ENCODE assay signal across 8 cellular contexts in the genomic region with DNA sequence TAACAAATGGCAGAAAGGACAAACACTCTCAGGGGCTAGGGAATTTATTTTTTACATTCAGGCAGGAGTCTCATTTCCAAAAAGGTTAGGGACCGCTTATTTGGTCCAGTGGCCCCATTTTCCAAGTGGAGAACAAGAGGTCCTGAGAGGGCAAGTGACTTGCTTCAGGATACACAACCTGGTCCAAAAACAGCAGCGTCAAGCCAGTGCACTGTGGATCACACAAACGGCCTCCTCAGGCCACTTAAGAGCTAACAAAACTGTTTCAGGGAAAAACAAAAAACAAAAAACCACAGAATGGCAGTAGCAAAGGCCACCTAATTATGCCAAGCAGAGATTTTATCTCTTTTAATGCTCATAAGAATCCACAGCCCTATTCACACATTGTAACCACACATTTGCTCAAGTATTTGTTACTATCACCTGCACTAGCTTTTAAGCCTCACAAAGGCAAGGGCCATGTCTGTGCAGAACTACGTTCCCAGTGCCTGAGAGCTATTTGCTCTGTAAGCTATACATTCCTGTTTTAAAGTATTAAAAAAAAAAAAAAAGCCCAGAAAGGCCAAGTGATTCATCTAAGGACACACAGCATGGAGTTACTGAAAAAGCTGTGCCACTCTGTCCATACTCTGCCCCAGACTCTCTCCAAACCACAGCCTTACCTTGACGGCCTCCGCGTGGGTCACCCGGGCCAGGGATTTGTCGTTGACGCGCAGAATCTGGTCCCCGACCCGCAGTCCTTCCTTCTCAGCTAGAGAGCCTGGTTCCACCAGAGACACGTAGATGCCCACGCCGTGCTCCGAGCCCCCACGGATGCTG. TPM values are rescaled to one million over a fixed set of nuclear protein-coding genes. Genes with fewer than 3 reads are reported as not detected.
A peak's percentile ranks its signal among the peaks of the same experiment; 100 is the strongest.
DNase-seq lines count a peak whose midpoint lies in the region; ATAC-seq and TF ChIP-seq lines count a peak whose summit lies in the region.

No MANE protein-coding gene starts in this region.

- ATAC-seq in HG03097 (IDR thresholded peaks at IDR 0.05; ENCODE audit: low FRiP score, unreplicated experiment) = no peak

- peaks cover 11 to 61% (median 54%) of the 10 kb centered on the region in 4 donors for H3K4me1 ChIP-seq in esophagus muscularis mucosa

- H3K27ac ChIP-seq in esophagus muscularis mucosa (replicated peaks in 1 of 4) = peak overlapping the region; percentile 87 to 90 (median 88)

- H3K4me3 ChIP-seq in H7 (ENCODE audit: insufficient read depth, low read depth, low read length) (peak overlapping the region; percentile 63), esophagus muscularis mucosa (peak overlapping the region; percentile 61 to 89 (median 68)), retinal pigment epithelial cell (ENCODE audit: low read length) (peak overlapping the region; percentile 78)

- no peak for TF ChIP-seq EP300 in esophagus muscularis mucosa (IDR thresholded peaks at IDR 0.05)

- H3K27me3 ChIP-seq in H7 (ENCODE audit: control insufficient read depth, insufficient read depth, low read length) (peaks cover 13% of the 10 kb centered on the region), esophagus muscularis mucosa (no peaks in the 10 kb centered on the region)

- TF ChIP-seq CTCF in esophagus muscularis mucosa (IDR thresholded peaks at IDR 0.05) (no peak), retinal pigment epithelial cell (conservative IDR thresholded peaks at IDR 0.05; ENCODE audit: low read depth, low read length) (no peak)

- no peak for TF ChIP-seq POLR2A in esophagus muscularis mucosa (IDR thresholded peaks at IDR 0.05; ENCODE audit: low read depth)

- H3K9me3 ChIP-seq in esophagus muscularis mucosa = no peaks in the 10 kb centered on the region

- no peak for DNase-seq in H7
- DNase-seq in RKO (ENCODE audit: low spot score) = peak; percentile 46
- no peak for DNase-seq in esophagus muscularis mucosa (ENCODE audit: extremely low spot score)
- DNase-seq in retinal pigment epithelial cell (ENCODE audit: low read depth) = no peak
- DNase-seq in D341Med (ENCODE audit: low spot score) = no peak
- no peak for DNase-seq in middle frontal gyrus (ENCODE audit: extremely low spot score, low spot score)
- DNase-seq in iPS-NIHi7 (ENCODE audit: extremely low spot score) = no peak

- intact Hi-C loops in esophagus muscularis mucosa (cut with DNase I) = loop anchor here (5.0 to 10.0 kb wide), 2 partner anchors 84 to 111 kb away; partner anchors contain the start of genes ATP6V1G1 and TMEM268

- WGBS in esophagus muscularis mucosa = 64% methylated on average over 16 of the region's 18 CpGs

- no peaks in the 10 kb centered on the region for H3K36me3 ChIP-seq in H7 (replicated peaks; ENCODE audit: control insufficient read depth, insufficient read depth, low read length)
- H3K36me3 ChIP-seq in esophagus muscularis mucosa = no peaks in the 10 kb centered on the region

RNA-seq across cellular contexts. Expression of gene WHRN, which starts 1.5 kb away (rescaled TPM):
- 4.4 and 10.6 TPM in 2 replicates for total RNA-seq in H7 (2014; rRNA removed; shearing (Covaris generic))
- total RNA-seq in esophagus muscularis mucosa = 10 to 100 TPM in 2 of 4 donors, 1 to 10 TPM in 2; 8.1 to 12.6 (median 10.7) TPM
